8 cellular contexts compared by ENCODE assay signal in the genomic region with DNA sequence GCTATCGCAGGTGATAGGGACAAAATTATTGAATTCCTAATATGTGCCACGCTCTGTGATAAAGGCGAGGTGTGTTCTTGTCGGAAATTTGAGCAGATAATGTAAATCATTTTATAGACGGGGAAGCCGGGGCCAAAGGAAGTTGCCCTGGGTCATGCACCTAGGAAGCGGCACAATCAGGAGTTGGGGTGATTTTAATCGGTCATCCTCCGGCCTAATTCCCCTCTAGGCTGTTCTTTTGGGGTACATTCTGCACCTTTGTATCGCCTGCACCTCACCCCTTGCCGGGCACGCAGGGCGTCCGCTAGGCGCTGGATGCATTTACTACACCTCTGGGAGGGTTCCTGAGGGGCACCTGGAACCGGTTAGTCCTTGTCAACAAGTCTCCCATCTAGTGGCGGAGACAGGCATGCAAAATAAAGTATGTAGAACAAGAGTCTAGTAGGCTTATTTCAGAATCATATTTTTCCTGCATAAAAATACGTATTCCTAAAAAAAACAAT. TPM values are rescaled to one million over a fixed set of nuclear protein-coding genes. Genes with fewer than 3 reads are reported as not detected.
A peak's percentile ranks its signal among the peaks of the same experiment; 100 is the strongest.
DNase-seq lines count a peak whose midpoint lies in the region; ATAC-seq, FAIRE-seq and TF ChIP-seq lines count a peak whose summit lies in the region.

No MANE protein-coding gene starts in this region.

- H3K4me1 ChIP-seq in DND-41 (ENCODE audit: insufficient read depth, low read length), result peaks cover 35% of the 10 kb centered on the region
- H3K4me1 ChIP-seq in HUES6 (ENCODE audit: control insufficient read depth, insufficient read depth, low read length), result peaks cover 9% of the 10 kb centered on the region
- peaks cover 5% of the 10 kb centered on the region for H3K4me1 ChIP-seq in iPS-18a (ENCODE audit: control insufficient read depth, low read depth, low read length)
- peaks cover 0 to 12% of the 10 kb centered on the region in 2 donors for H3K4me1 ChIP-seq in small intestine (ENCODE audit: control insufficient read depth in 2 of 2, insufficient read depth in 1 of 2, low read depth in 1 of 2, low read length in 1 of 2)

- H3K9ac ChIP-seq in DND-41 (ENCODE audit: low read depth, low read length) (peak overlapping the region; percentile 83), HUES6 (ENCODE audit: low read length) (peak overlapping the region; percentile 24), iPS-18a (ENCODE audit: low read length) (peak overlapping the region; percentile 25)

- peaks cover 36% of the 10 kb centered on the region for H3K79me2 ChIP-seq in DND-41 (ENCODE audit: insufficient read depth, low read length)

- peaks cover 24% of the 10 kb centered on the region for H3K36me3 ChIP-seq in DND-41 (ENCODE audit: insufficient read depth, low read length)
- peaks cover 10% of the 10 kb centered on the region for H3K36me3 ChIP-seq in HUES6 (ENCODE audit: control insufficient read depth, insufficient read depth, low read length)
- H3K36me3 ChIP-seq in iPS-18a (ENCODE audit: control insufficient read depth, low read depth, low read length), result no peaks in the 10 kb centered on the region
- peaks cover 0 to 3% of the 10 kb centered on the region in 2 donors for H3K36me3 ChIP-seq in small intestine (ENCODE audit: control insufficient read depth in 2 of 2, insufficient read depth in 2 of 2, low read length in 2 of 2)

- no peak for FAIRE-seq in small intestine (lab: Jason Lieb, UNC)
- FAIRE-seq in frontal cortex (lab: Jason Lieb, UNC), result no peak

- TF ChIP-seq CTCF in DND-41 (IDR thresholded peaks at IDR 0.05; ENCODE audit: borderline replicate concordance, extremely low read depth, low read length, poor library complexity, severe bottlenecking), result peak; percentile 32

- in situ Hi-C loops in SK-MEL-5 (cut with HindIII; ENCODE audit: low pct_unique_long_range_greater_than_20kb, low sequenced_read_pairs), result no loop called here

- peak; percentile 29 for DNase-seq in DND-41
- peak; percentile 60 for DNase-seq in SK-MEL-5 (ENCODE audit: low read depth, low spot score)
- peak; percentile 49 for DNase-seq in astrocyte of the hippocampus (ENCODE audit: low read depth, low spot score)
- peak; percentile 67 for DNase-seq in small intestine
- no peak for DNase-seq in frontal cortex (ENCODE audit: low spot score in 2 of 2)

- H3K4me2 ChIP-seq in DND-41 (ENCODE audit: insufficient read depth, low read length), result peak overlapping the region; percentile 89

- WGBS in small intestine, 3 donors, result 0 to 1% (median 1%) methylated on average over 18 of the region's 18 CpGs

- peaks cover 32% of the 10 kb centered on the region for H4K20me1 ChIP-seq in DND-41 (ENCODE audit: insufficient read depth, low read length)

- H3K27ac ChIP-seq in DND-41 (ENCODE audit: low read length) (peak overlapping the region; percentile 15; the same call in 1 of the 2 replicates), HUES6 (ENCODE audit: low read depth, low read length) (no peak overlapping the region), iPS-18a (ENCODE audit: low read length) (no peak overlapping the region), small intestine (ENCODE audit: low read depth in 1 of 2, low read length in 1 of 2) (peak overlapping the region; percentile 72)

- ATAC-seq in DND-41 (ENCODE audit: insufficient read depth, low read depth) (peak; percentile 9; the same call in 1 of the 3 replicates), GM21360 (IDR thresholded peaks at IDR 0.05; ENCODE audit: unreplicated experiment) (peak; percentile 45)

- no peaks in the 10 kb centered on the region for H3K9me3 ChIP-seq in DND-41 (ENCODE audit: insufficient read depth, low read length, severe bottlenecking)
- no peaks in the 10 kb centered on the region for H3K9me3 ChIP-seq in HUES6 (ENCODE audit: control insufficient read depth, insufficient read depth, low read depth, low read length)
- H3K9me3 ChIP-seq in iPS-18a (ENCODE audit: control insufficient read depth, low read depth, low read length), result no peaks in the 10 kb centered on the region
- H3K9me3 ChIP-seq in small intestine (ENCODE audit: control insufficient read depth, low read depth), result no peaks in the 10 kb centered on the region

- H3K4me3 ChIP-seq in DND-41 (ENCODE audit: low read depth in 1 of 2, low read length in 2 of 2) (peak overlapping the region; percentile 33 to 92; a peak in 3 of 4 replicates), HUES6 (ENCODE audit: low read depth, low read length) (peak overlapping the region; percentile 90), iPS-18a (ENCODE audit: low read length) (peak overlapping the region; percentile 86), small intestine (ENCODE audit: low read depth in 1 of 2, low read length in 2 of 2) (peak overlapping the region; percentile 74 to 95)

- peak overlapping the region; percentile 97 for H2AFZ ChIP-seq in DND-41 (ENCODE audit: low read depth, low read length)

- H3K27me3 ChIP-seq in DND-41 (ENCODE audit: insufficient read depth, low read length, poor library complexity) (no peaks in the 10 kb centered on the region), HUES6 (ENCODE audit: control insufficient read depth, insufficient read depth, low read length) (no peaks in the 10 kb centered on the region), iPS-18a (ENCODE audit: control insufficient read depth, insufficient read depth, low read length) (peaks cover 30% of the 10 kb centered on the region), small intestine (ENCODE audit: control insufficient read depth in 2 of 2, insufficient read depth in 2 of 2, low read length in 2 of 2) (no peaks in the 10 kb centered on the region)

RNA-seq across cellular contexts. Expression of gene TEX261, which starts 0.6 kb away (rescaled TPM):
- total RNA-seq in SK-MEL-5 (2014; rRNA removed; shearing (Covaris generic)), result 55.3 and 59.5 TPM in 2 replicates
- 114 and 117 TPM in 2 replicates for polyA plus RNA-seq in SK-MEL-5 (2015; cell fraction: cytosol; rRNA removed)
- 64.8 and 135 TPM in 2 replicates for polyA plus RNA-seq in SK-MEL-5 (2015; cell fraction: nucleus; rRNA removed)
- 10 to 100 TPM in 2 of 3 donors, 1 to 10 TPM in 1; 9.8 to 49.8 (median 14.3) TPM for polyA plus RNA-seq in small intestine
- total RNA-seq in frontal cortex, result 13.5 TPM

RNA-seq across cellular contexts. Expression of gene ANKRD53, which starts 16.8 kb away (rescaled TPM):
- total RNA-seq in SK-MEL-5 (2014; rRNA removed; shearing (Covaris generic)), result not detected in 2 replicates
- not detected in 2 replicates for polyA plus RNA-seq in SK-MEL-5 (2015; cell fraction: cytosol; rRNA removed)
- polyA plus RNA-seq in SK-MEL-5 (2015; cell fraction: nucleus; rRNA removed), result not detected in 2 replicates
- 1 to 10 TPM; 2.1 to 2.4 (median 2.2) TPM for polyA plus RNA-seq in small intestine
- 1.2 TPM for total RNA-seq in frontal cortex

RNA-seq across cellular contexts. Expression of gene ATP6V1B1, which starts 59.6 kb away (rescaled TPM):
- 2.5 TPM in 1 of 2 replicates, not detected in the other for total RNA-seq in SK-MEL-5 (2014; rRNA removed; shearing (Covaris generic))
- polyA plus RNA-seq in SK-MEL-5 (2015; cell fraction: cytosol; rRNA removed), result 0.33 and 2.2 TPM in 2 replicates
- polyA plus RNA-seq in SK-MEL-5 (2015; cell fraction: nucleus; rRNA removed), result 41.2 and 49.3 TPM in 2 replicates
- under 1 TPM in 1 of 3 donors, not detected in 2; 0.21 TPM for polyA plus RNA-seq in small intestine
- not detected for total RNA-seq in frontal cortex

Comparison
In these comparisons a context has a peak if more than half of its experiments do, and no peak if none do; other contexts are left out.
1. DNase-seq: peak in DND-41 (single experiment), SK-MEL-5 (single experiment), astrocyte of the hippocampus (single experiment) and small intestine (single experiment); none in frontal cortex (0 of 2).
2. H3K27ac ChIP-seq: peak in DND-41 (single experiment) and small intestine (2 of 2); none in HUES6 (single experiment) and iPS-18a (single experiment).
3. H3K9ac ChIP-seq: peak in every context shown above with its lines; median percentile 83 in DND-41; 25 in iPS-18a; 24 in HUES6.
4. Peak in every context shown above with its lines, with median percentiles within 50 percentile points of each other: H3K4me3 ChIP-seq.